In the genomic region with DNA sequence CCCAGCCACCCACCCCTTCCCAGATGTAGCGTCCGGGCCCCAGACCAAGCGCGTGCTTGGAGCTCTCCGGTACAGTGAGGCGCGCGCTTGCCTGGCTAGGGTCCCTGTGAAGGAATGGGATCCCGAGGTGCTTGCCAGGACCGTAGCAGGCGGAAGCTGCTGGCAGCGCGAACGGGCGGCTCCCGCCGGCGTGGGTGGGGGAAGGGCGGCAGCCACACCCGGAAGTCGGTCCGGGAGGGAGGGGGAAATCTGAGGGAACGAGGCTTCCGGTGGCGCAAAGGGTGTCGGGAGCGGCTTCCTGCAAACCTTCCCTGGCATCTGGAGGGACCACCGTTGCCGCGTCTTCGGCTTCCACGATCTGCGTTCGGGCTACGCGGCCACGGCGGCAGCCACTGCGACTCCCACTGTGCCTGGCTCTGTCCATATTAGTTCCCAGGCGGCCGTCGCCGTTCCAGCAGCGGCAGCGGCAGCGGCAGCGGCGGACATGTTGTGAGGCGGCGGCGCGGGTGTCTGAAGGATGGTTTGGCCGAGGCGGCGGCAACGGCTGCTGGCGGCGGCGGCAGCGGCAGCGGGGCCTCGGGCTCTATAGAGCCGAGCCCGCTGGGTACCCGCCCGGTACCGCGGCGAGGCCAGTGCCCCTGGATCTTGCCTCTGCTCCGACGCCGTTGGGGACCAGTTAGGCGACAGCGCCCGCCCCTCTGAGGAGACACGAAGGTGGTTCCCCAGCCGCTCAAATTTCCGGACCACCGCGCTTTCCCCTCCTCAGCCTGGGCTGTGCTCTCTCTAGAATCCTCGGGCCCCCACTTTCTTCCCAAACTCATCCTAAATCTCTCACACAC, we compare ENCODE assay signal across 1 cellular context.
TF ChIP-seq lines count a peak whose summit lies in the region.

DR1 (plus strand) TSS at position 275 of the 839 bp plus-strand sequence. CDS start 739 bp downstream, outside the sequence.

TF ChIP-seq in WTC11, 78 proteins besides CTCF, POLR2A, EP300 and RAD21 (continued from another document):
- TF ChIP-seq E2F5 (CRISPR knock-in tag; IDR thresholded peaks at IDR 0.05) (peak; percentile 92), ZNF423 (CRISPR knock-in tag; IDR thresholded peaks at IDR 0.05) (no peak), SOX15 (CRISPR knock-in tag; IDR thresholded peaks at IDR 0.05) (no peak), ZBTB43 (CRISPR knock-in tag; IDR thresholded peaks at IDR 0.05) (peak; percentile 88; the same call in 1 of the 2 replicates), SMAD4 (CRISPR knock-in tag; IDR thresholded peaks at IDR 0.05) (no peak), RELA (CRISPR knock-in tag; IDR thresholded peaks at IDR 0.05; ENCODE audit: borderline replicate concordance) (no peak; the same call in 1 of the 2 replicates), CBFB (CRISPR knock-in tag; IDR thresholded peaks at IDR 0.05; ENCODE audit: low read depth) (no peak), E2F1 (CRISPR knock-in tag; IDR thresholded peaks at IDR 0.05) (0 out of 2 replicates have a peak, but pooled peaks have one; percentile 47)
TF ChIP-seq in WTC11: peak in this region for 29.
